In genomic region chr2:437772-438393, GRCh38 we compare ENCODE assay signal across 9 cellular contexts.
DNase-seq lines count a peak whose midpoint lies in the region; ATAC-seq and TF ChIP-seq lines count a peak whose summit lies in the region.
"Had no signal": no experiment of that assay in that cellular context is flagged by ENCODE, and none has a peak within 500 bp of the region (broad histone marks: within the 10 kb centered on the region; RNA-seq: fewer than 3 reads in every experiment).

No MANE protein-coding gene starts in this region.

- H3K4me1 ChIP-seq in foreskin keratinocyte: no peaks in the 10 kb centered on the region
- H3K4me1 ChIP-seq in upper lobe of right lung: peaks cover 16% of the 10 kb centered on the region
- H3K4me1 ChIP-seq: heart right ventricle had no signal

- no peak for TF ChIP-seq CTCF in foreskin keratinocyte (conservative IDR thresholded peaks at IDR 0.05)
- TF ChIP-seq CTCF in upper lobe of right lung (IDR thresholded peaks at IDR 0.05): no peak

- DNase-seq in NCI-H1105 treated with DMSO at 0.1 percent for 48 hours (lab: John Stamatoyannopoulos, UW): peak; percentile 62
- peak; percentile 46 for DNase-seq in activated CD4-positive, CD25-positive, alpha-beta regulatory T cell treated with anti-CD3 and anti-CD28 coated beads, Interleukin-2, amount 50 U/mL, for 72 hours
- DNase-seq in foreskin keratinocyte: peak in 1 of 2 donors; percentile 16
- no peak for DNase-seq in upper lobe of right lung
- no peak for DNase-seq in iPS-NIHi11 (ENCODE audit: low spot score)
- no peak for DNase-seq in SKM-1 treated with dmso at 0.1 percent for 144 hours (lab: John Stamatoyannopoulos, UW; ENCODE audit: unreplicated experiment)
- DNase-seq: heart right ventricle had no signal

- H3K27ac ChIP-seq in foreskin keratinocyte (no peak overlapping the region), upper lobe of right lung (peak overlapping the region; percentile 42)

- ATAC-seq in GM18858 (IDR thresholded peaks at IDR 0.05; ENCODE audit: unreplicated experiment) (peak; percentile 96), HG02571 (IDR thresholded peaks at IDR 0.05; ENCODE audit: unreplicated experiment) (peak; percentile 93), foreskin keratinocyte (peak; percentile 65), upper lobe of right lung (peak; percentile 77)

- intact Hi-C loops in upper lobe of right lung (cut with DNase I): no loop called here

- no peaks in the 10 kb centered on the region for H3K27me3 ChIP-seq in foreskin keratinocyte
- H3K27me3 ChIP-seq in upper lobe of right lung: no peaks in the 10 kb centered on the region

- H3K4me3 ChIP-seq in upper lobe of right lung: peak overlapping the region; percentile 3

- H3K36me3 ChIP-seq in upper lobe of right lung: no peaks in the 10 kb centered on the region
- H3K36me3 ChIP-seq: heart right ventricle had no signal

- H3K9me3 ChIP-seq in upper lobe of right lung: no peaks in the 10 kb centered on the region
- H3K9me3 ChIP-seq: heart right ventricle had no signal

Comparison
In these comparisons a context has a peak if more than half of its experiments do, and no peak if none do; other contexts are left out.
1. DNase-seq: peak in NCI-H1105 treated with DMSO at 0.1 percent for 48 hours (single experiment) and activated CD4-positive, CD25-positive, alpha-beta regulatory T cell treated with anti-CD3 and anti-CD28 coated beads, Interleukin-2, amount 50 U/mL, for 72 hours (single experiment); none in upper lobe of right lung (single experiment), iPS-NIHi11 (single experiment) and SKM-1 treated with dmso at 0.1 percent for 144 hours (single experiment).
2. Peak in every context shown above with its lines, with median percentiles within 50 percentile points of each other: ATAC-seq.